ENCODE assay signal across 1 cellular context in the genomic region with DNA sequence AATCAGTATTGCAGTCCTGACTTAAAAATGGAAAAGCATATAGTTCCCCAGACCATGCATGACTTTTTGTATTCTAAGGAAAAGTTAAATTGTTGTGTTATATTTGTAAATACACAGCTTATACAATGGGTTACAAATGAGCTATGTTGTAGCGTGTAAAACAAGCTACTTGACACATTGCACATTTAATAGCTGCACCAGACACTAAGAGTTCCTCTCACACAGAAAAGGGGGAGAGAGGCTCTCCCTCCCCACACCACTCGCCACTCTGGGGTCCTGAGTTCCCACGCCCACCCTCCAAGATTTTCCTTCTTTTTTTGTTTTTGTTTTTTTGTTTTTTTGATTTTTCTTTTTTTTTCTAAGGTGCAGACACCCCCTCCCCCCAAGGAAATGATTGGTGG.
TF ChIP-seq lines count a peak whose summit lies in the region.

No MANE protein-coding gene starts in this region.

TF ChIP-seq in K562, 482 proteins besides CTCF, POLR2A, EP300 and RAD21 (continued from another document and continues in another):
- TF ChIP-seq ETS1 (conservative IDR thresholded peaks at IDR 0.05; ENCODE audit: control insufficient read depth, low read depth, low read length) (no peak), JUND (IDR thresholded peaks at IDR 0.05; ENCODE audit: borderline replicate concordance, low read depth, low read length) (no peak), JUND (tag; IDR thresholded peaks at IDR 0.05; ENCODE audit: borderline replicate concordance, low read depth, low read length) (no peak), MAFG (tag; conservative IDR thresholded peaks at IDR 0.05) (no peak), HSF4 (CRISPR knock-in tag; IDR thresholded peaks at IDR 0.05; ENCODE audit: borderline replicate concordance) (no peak), CEBPG (CRISPR knock-in tag; IDR thresholded peaks at IDR 0.05) (no peak), CEBPG (tag; conservative IDR thresholded peaks at IDR 0.05 in 1 of 2, IDR thresholded peaks at IDR 0.05 in 1 of 2) (0 out of 4 replicates have a peak, but pooled peaks of 1 of the 2 experiments have one; percentile 2), ZNF174 (CRISPR knock-in tag; IDR thresholded peaks at IDR 0.05) (no peak), ZC3H8 (IDR thresholded peaks at IDR 0.05) (no peak), HDAC6 (IDR thresholded peaks at IDR 0.05; ENCODE audit: low read depth, low read length) (no peak), ZNF146 (CRISPR knock-in tag; IDR thresholded peaks at IDR 0.05; ENCODE audit: unreplicated experiment) (no peak), RBM17 (IDR thresholded peaks at IDR 0.05; ENCODE audit: borderline replicate concordance, low read depth, low read length) (no peak), TCFL5 (CRISPR knock-in tag; conservative IDR thresholded peaks at IDR 0.05) (no peak), ZNF79 (CRISPR knock-in tag; IDR thresholded peaks at IDR 0.05; ENCODE audit: low read depth) (no peak), NFXL1 (CRISPR knock-in tag; IDR thresholded peaks at IDR 0.05) (no peak), NR0B1 (IDR thresholded peaks at IDR 0.05; ENCODE audit: partially characterized antibody) (no peak), ZNF436 (CRISPR knock-in tag; IDR thresholded peaks at IDR 0.05) (no peak), PHF20 (IDR thresholded peaks at IDR 0.05; ENCODE audit: partially characterized antibody) (no peak), ZNF644 (tag; IDR thresholded peaks at IDR 0.05; ENCODE audit: low read depth) (no peak), ZNF12 (CRISPR knock-in tag; IDR thresholded peaks at IDR 0.05) (no peak), CCAR2 (IDR thresholded peaks at IDR 0.05; ENCODE audit: low read depth, low read length) (no peak), EGR1 (conservative IDR thresholded peaks at IDR 0.05) (0 out of 2 replicates have a peak, but pooled peaks have one; percentile 9), SP1 (CRISPR knock-in tag; IDR thresholded peaks at IDR 0.05) (no peak), ILF3 (IDR thresholded peaks at IDR 0.05; ENCODE audit: borderline replicate concordance) (no peak), MEF2A (IDR thresholded peaks at IDR 0.05; ENCODE audit: control insufficient read depth, low read depth, low read length) (no peak), RCOR1 (IDR thresholded peaks at IDR 0.05; ENCODE audit: borderline replicate concordance in 1 of 2, low read depth in 2 of 2, low read length in 2 of 2) (no peak), SMAD3 (CRISPR knock-in tag; conservative IDR thresholded peaks at IDR 0.05) (no peak), ZNF696 (CRISPR knock-in tag; conservative IDR thresholded peaks at IDR 0.05) (no peak), FIP1L1 (IDR thresholded peaks at IDR 0.05; ENCODE audit: low read depth, low read length, poor library complexity, severe bottlenecking) (no peak), CBX3 (IDR thresholded peaks at IDR 0.05; ENCODE audit: borderline replicate concordance in 1 of 2, low read length in 2 of 2) (no peak), MCM2 (IDR thresholded peaks at IDR 0.05; ENCODE audit: low read depth) (no peak), GTF2E2 (tag; IDR thresholded peaks at IDR 0.05) (no peak)
- TF ChIP-seq, protein P1, sequence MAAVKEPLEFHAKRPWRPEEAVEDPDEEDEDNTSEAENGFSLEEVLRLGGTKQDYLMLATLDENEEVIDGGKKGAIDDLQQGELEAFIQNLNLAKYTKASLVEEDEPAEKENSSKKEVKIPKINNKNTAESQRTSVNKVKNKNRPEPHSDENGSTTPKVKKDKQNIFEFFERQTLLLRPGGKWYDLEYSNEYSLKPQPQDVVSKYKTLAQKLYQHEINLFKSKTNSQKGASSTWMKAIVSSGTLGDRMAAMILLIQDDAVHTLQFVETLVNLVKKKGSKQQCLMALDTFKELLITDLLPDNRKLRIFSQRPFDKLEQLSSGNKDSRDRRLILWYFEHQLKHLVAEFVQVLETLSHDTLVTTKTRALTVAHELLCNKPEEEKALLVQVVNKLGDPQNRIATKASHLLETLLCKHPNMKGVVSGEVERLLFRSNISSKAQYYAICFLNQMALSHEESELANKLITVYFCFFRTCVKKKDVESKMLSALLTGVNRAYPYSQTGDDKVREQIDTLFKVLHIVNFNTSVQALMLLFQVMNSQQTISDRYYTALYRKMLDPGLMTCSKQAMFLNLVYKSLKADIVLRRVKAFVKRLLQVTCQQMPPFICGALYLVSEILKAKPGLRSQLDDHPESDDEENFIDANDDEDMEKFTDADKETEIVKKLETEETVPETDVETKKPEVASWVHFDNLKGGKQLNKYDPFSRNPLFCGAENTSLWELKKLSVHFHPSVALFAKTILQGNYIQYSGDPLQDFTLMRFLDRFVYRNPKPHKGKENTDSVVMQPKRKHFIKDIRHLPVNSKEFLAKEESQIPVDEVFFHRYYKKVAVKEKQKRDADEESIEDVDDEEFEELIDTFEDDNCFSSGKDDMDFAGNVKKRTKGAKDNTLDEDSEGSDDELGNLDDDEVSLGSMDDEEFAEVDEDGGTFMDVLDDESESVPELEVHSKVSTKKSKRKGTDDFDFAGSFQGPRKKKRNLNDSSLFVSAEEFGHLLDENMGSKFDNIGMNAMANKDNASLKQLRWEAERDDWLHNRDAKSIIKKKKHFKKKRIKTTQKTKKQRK (IDR thresholded peaks at IDR 0.05; ENCODE audit: borderline replicate concordance, low read depth, low read length), result no peak
- TF ChIP-seq, protein P2, sequence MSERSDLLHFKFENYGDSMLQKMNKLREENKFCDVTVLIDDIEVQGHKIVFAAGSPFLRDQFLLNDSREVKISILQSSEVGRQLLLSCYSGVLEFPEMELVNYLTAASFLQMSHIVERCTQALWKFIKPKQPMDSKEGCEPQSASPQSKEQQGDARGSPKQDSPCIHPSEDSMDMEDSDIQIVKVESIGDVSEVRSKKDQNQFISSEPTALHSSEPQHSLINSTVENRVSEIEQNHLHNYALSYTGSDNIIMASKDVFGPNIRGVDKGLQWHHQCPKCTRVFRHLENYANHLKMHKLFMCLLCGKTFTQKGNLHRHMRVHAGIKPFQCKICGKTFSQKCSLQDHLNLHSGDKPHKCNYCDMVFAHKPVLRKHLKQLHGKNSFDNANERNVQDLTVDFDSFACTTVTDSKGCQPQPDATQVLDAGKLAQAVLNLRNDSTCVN (CRISPR knock-in tag; IDR thresholded peaks at IDR 0.05), result 0 out of 2 replicates have a peak, but pooled peaks have one; percentile 38
- TF ChIP-seq, protein P3, sequence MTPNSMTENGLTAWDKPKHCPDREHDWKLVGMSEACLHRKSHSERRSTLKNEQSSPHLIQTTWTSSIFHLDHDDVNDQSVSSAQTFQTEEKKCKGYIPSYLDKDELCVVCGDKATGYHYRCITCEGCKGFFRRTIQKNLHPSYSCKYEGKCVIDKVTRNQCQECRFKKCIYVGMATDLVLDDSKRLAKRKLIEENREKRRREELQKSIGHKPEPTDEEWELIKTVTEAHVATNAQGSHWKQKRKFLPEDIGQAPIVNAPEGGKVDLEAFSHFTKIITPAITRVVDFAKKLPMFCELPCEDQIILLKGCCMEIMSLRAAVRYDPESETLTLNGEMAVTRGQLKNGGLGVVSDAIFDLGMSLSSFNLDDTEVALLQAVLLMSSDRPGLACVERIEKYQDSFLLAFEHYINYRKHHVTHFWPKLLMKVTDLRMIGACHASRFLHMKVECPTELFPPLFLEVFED (CRISPR knock-in tag; conservative IDR thresholded peaks at IDR 0.05), result 0 out of 2 replicates have a peak, but pooled peaks have one; percentile 61
- TF ChIP-seq, protein P4, sequence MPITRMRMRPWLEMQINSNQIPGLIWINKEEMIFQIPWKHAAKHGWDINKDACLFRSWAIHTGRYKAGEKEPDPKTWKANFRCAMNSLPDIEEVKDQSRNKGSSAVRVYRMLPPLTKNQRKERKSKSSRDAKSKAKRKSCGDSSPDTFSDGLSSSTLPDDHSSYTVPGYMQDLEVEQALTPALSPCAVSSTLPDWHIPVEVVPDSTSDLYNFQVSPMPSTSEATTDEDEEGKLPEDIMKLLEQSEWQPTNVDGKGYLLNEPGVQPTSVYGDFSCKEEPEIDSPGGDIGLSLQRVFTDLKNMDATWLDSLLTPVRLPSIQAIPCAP (CRISPR knock-in tag; IDR thresholded peaks at IDR 0.05; ENCODE audit: borderline replicate concordance), result no peak
- TF ChIP-seq, protein P5, sequence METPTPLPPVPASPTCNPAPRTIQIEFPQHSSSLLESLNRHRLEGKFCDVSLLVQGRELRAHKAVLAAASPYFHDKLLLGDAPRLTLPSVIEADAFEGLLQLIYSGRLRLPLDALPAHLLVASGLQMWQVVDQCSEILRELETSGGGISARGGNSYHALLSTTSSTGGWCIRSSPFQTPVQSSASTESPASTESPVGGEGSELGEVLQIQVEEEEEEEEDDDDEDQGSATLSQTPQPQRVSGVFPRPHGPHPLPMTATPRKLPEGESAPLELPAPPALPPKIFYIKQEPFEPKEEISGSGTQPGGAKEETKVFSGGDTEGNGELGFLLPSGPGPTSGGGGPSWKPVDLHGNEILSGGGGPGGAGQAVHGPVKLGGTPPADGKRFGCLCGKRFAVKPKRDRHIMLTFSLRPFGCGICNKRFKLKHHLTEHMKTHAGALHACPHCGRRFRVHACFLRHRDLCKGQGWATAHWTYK (CRISPR knock-in tag; IDR thresholded peaks at IDR 0.05), result no peak
- TF ChIP-seq, protein P6, sequence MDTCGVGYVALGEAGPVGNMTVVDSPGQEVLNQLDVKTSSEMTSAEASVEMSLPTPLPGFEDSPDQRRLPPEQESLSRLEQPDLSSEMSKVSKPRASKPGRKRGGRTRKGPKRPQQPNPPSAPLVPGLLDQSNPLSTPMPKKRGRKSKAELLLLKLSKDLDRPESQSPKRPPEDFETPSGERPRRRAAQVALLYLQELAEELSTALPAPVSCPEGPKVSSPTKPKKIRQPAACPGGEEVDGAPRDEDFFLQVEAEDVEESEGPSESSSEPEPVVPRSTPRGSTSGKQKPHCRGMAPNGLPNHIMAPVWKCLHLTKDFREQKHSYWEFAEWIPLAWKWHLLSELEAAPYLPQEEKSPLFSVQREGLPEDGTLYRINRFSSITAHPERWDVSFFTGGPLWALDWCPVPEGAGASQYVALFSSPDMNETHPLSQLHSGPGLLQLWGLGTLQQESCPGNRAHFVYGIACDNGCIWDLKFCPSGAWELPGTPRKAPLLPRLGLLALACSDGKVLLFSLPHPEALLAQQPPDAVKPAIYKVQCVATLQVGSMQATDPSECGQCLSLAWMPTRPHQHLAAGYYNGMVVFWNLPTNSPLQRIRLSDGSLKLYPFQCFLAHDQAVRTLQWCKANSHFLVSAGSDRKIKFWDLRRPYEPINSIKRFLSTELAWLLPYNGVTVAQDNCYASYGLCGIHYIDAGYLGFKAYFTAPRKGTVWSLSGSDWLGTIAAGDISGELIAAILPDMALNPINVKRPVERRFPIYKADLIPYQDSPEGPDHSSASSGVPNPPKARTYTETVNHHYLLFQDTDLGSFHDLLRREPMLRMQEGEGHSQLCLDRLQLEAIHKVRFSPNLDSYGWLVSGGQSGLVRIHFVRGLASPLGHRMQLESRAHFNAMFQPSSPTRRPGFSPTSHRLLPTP (IDR thresholded peaks at IDR 0.05; ENCODE audit: borderline replicate concordance, extremely low read depth, insufficient read length), result no peak
- TF ChIP-seq, protein P7, sequence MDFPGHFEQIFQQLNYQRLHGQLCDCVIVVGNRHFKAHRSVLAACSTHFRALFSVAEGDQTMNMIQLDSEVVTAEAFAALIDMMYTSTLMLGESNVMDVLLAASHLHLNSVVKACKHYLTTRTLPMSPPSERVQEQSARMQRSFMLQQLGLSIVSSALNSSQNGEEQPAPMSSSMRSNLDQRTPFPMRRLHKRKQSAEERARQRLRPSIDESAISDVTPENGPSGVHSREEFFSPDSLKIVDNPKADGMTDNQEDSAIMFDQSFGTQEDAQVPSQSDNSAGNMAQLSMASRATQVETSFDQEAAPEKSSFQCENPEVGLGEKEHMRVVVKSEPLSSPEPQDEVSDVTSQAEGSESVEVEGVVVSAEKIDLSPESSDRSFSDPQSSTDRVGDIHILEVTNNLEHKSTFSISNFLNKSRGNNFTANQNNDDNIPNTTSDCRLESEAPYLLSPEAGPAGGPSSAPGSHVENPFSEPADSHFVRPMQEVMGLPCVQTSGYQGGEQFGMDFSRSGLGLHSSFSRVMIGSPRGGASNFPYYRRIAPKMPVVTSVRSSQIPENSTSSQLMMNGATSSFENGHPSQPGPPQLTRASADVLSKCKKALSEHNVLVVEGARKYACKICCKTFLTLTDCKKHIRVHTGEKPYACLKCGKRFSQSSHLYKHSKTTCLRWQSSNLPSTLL (IDR thresholded peaks at IDR 0.05), result no peak
